ENCODE assay signal across 15 cellular contexts in the genomic region with DNA sequence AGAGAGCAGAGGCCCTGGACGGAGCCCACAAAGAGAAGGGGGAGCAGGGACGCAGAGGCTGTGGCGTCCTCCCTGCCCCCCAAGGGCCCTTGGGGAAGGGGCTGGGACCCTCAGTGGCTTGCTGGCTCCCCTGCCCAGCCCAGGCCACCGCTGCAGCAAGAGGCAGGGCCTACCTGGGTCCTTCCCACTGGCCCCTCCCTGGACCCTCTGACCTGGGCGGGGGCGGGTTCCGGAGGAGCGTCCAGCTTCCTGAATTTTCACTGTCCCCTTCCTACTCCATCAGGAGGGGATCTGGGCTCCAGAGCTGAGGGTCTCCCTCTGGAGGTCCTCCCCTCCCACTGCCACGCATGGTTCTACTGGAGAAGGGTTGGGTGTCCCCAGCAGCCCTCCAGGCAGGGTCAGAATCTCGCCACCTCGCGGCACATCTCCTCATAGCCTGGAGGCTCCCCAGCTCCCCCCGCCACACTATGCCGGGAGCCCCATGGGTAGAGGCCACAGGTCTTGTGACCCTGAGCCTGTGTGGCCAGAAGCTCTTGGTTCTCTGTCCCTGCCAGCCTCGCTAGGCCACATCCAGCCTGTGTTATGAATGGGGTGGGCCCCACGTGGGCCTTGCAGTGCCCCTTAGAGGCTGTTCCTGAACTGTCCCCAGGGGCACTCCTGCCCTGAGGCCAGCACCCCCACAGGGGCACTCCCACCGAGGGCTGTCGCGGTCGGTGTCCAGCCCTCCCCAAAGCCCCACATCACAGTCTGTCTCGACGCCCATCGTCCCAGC. TPM values are rescaled to one million over a fixed set of nuclear protein-coding genes. Genes with fewer than 3 reads are reported as not detected.
DNase-seq lines count a peak whose midpoint lies in the region; ATAC-seq, FAIRE-seq and TF ChIP-seq lines count a peak whose summit lies in the region.
"Had no signal": no experiment of that assay in that cellular context is flagged by ENCODE, and none has a peak within 500 bp of the region (broad histone marks: within the 10 kb centered on the region; RNA-seq: fewer than 3 reads in every experiment).

No MANE protein-coding gene starts in this region.

- POLR2A ChIA-PET in K562 (lab: Yijun Ruan, JAX): interaction anchor here (0.6 to 2.5 kb wide), 4 partner anchors 10 to 18 kb away, joined by 3 to 14 read pairs (median 4); no protein-coding TSS in a partner anchor

- no peaks in the 10 kb centered on the region for H4K20me1 ChIP-seq in K562 (replicated peaks; ENCODE audit: control insufficient read depth, insufficient read depth, low read length)

- H3K4me1 Mint-ChIP-seq in memory B cell (peaks cover 6% of the 10 kb centered on the region), natural killer cell (peaks cover 0 to 8% of the 10 kb centered on the region in 2 donors)

- ATAC-seq in heart left ventricle (peak in 2 of 4 donors; percentile 3 to 5), K562 (peak; percentile 73), memory B cell (ENCODE audit: low read depth) (peak; percentile 12), GM19324 (IDR thresholded peaks at IDR 0.05; ENCODE audit: low FRiP score, unreplicated experiment) (no peak), natural killer cell (no peak)
- ATAC-seq: mucosa of descending colon had no signal

- H3K4me3 ChIP-seq in heart left ventricle (peak overlapping the region; percentile 2 to 91 (median 61)), K562 (peak overlapping the region; percentile 48), transverse colon (no peak overlapping the region)
- H3K4me3 ChIP-seq: mucosa of descending colon had no signal

- intact Hi-C loops in heart left ventricle (cut with DNase I): no loop called here
- intact Hi-C loops in cardiac septum (cut with DNase I): no loop called here
- intact Hi-C loops in K562 (cut with micrococcal nuclease): loop anchor here (5.0 kb wide), 1 partner anchor 73 kb away; a partner anchor contains a TSS
- intact Hi-C loops in transverse colon (cut with DNase I; ENCODE audit: low total_unique reads): no loop called here
- intact Hi-C loops in natural killer cell (cut with micrococcal nuclease): no loop called here

- H3K27ac Mint-ChIP-seq in memory B cell (no peak overlapping the region), natural killer cell (no peak overlapping the region)

- TF ChIP-seq EP300 in K562 (IDR thresholded peaks at IDR 0.05; ENCODE audit: low read length) (no peak), transverse colon (IDR thresholded peaks at IDR 0.05; ENCODE audit: low read depth) (no peak)

- peak; percentile 5 to 38; a peak in 2 of 4 replicates for TF ChIP-seq RAD21 in K562 (CRISPR knock-in tag; conservative IDR thresholded peaks at IDR 0.05 in 1 of 2, IDR thresholded peaks at IDR 0.05 in 1 of 2)

- in situ Hi-C loops in K562 (cut with MboI): no loop called here
- in situ Hi-C loops in transverse colon (cut with MboI; ENCODE audit: low pct_ligation_motif_present in 1 of 4, low pct_unique_long_range_greater_than_20kb in 1 of 4, low sequenced_read_pairs in 3 of 4): no loop called here

- no peak for TF ChIP-seq POLR2A in heart left ventricle (IDR thresholded peaks at IDR 0.05)
- peak; percentile 55 for TF ChIP-seq POLR2A in K562 (conservative IDR thresholded peaks at IDR 0.05)
- TF ChIP-seq POLR2A in transverse colon (IDR thresholded peaks at IDR 0.05): no peak

- H3K79me2 ChIP-seq in K562 (ENCODE audit: control insufficient read depth, insufficient read depth, low read length): peaks cover 12% of the 10 kb centered on the region

- H3K36me3 ChIP-seq in heart left ventricle (peaks cover 0 to 23% (median 8%) of the 10 kb centered on the region in 9 donors), K562 (ENCODE audit: control insufficient read depth, insufficient read depth, low read length) (peaks cover 12% of the 10 kb centered on the region; the same call in 1 of the 3 replicates), transverse colon (no peaks in the 10 kb centered on the region)

- H3K9me3 ChIP-seq in heart left ventricle (no peaks in the 10 kb centered on the region), K562 (replicated peaks; ENCODE audit: control insufficient read depth, insufficient read depth, low read depth, low read length) (no peaks in the 10 kb centered on the region), transverse colon (no peaks in the 10 kb centered on the region)
- H3K9me3 ChIP-seq: mucosa of descending colon had no signal

- H3K9me3 Mint-ChIP-seq in memory B cell (no peaks in the 10 kb centered on the region), natural killer cell (no peaks in the 10 kb centered on the region)

- DNase-seq in heart left ventricle (peak in 1 of 5 donors; percentile 56), cardiac septum (ENCODE audit: low spot score) (no peak), K562 (ENCODE audit: extremely low read depth in 1 of 4, low spot score in 3 of 4) (peak; percentile 60 to 79 (median 72)), memory B cell (ENCODE audit: low spot score in 2 of 2) (no peak), transverse colon (no peak), putamen (ENCODE audit: low spot score) (no peak), natural killer cell (no peak)
- DNase-seq: effector memory CD4-positive, alpha-beta T cell; head of caudate nucleus; MM.1S; mucosa of descending colon; NCI-H2227 treated with DMSO at 0.1 percent for 48 hours; T1000 had no signal

- H3K27me3 ChIP-seq in heart left ventricle: peaks cover 0 to 57% (median 14%) of the 10 kb centered on the region in 9 donors
- H3K27me3 ChIP-seq in K562 (ENCODE audit: control insufficient read depth in 2 of 2, insufficient read depth in 2 of 2, low read length in 2 of 2): no peaks in the 10 kb centered on the region
- peaks cover 97% of the 10 kb centered on the region for H3K27me3 ChIP-seq in transverse colon

- peak overlapping the region; percentile 68 to 88 for H3K9ac ChIP-seq in K562 (ENCODE audit: insufficient read depth in 1 of 2, low read depth in 2 of 2, low read length in 2 of 2)

- peak overlapping the region; percentile 92 for H2AFZ ChIP-seq in K562 (ENCODE audit: low read depth, low read length)

- H3K4me1 ChIP-seq in heart left ventricle (peaks cover 0 to 51% (median 27%) of the 10 kb centered on the region in 12 donors), K562 (replicated peaks in 1 of 2; ENCODE audit: control insufficient read depth in 2 of 2, insufficient read depth in 2 of 2, low read length in 2 of 2) (peaks cover 33 to 86% of the 10 kb centered on the region in 2 experiments), transverse colon (peaks cover 0 to 5% (median 4%) of the 10 kb centered on the region in 4 donors)

- WGBS in heart left ventricle, 4 donors: 57 to 73% (median 63%) methylated on average over 16 to 23 of the region's 23 CpGs
- 27% methylated on average over 19 of the region's 23 CpGs for WGBS in K562 (ENCODE audit: insufficient coverage, low coverage, missing lambda C conversion rate)
- 61% methylated on average over 21 of the region's 23 CpGs; no CpG with 5 or more reads in 1 of the 2 donors for WGBS in transverse colon (ENCODE audit: low coverage in 1 of 2), 2 donors

- FAIRE-seq in K562 (lab: Jason Lieb, UNC): peak; percentile 65

- H3K4me3 Mint-ChIP-seq in memory B cell (no peak overlapping the region), natural killer cell (no peak overlapping the region)

- H3K27ac ChIP-seq in heart left ventricle (peak overlapping the region; percentile 78 to 96 (median 91)), K562 (ENCODE audit: extremely low read depth, low read depth, low read length) (peak overlapping the region; percentile 85), transverse colon (peak overlapping the region; percentile 13 to 51 (median 26))

- TF ChIP-seq CTCF in heart left ventricle (IDR thresholded peaks at IDR 0.05) (peak in 4 of 12 donors; percentile 6 to 30 (median 18)), K562 (IDR thresholded peaks at IDR 0.05 in 2 of 3, conservative IDR thresholded peaks at IDR 0.05 in 1 of 3; ENCODE audit: insufficient read depth in 2 of 3, low read depth in 1 of 3, low read length in 3 of 3) (peak; percentile 60 to 69 (median 69)), transverse colon (IDR thresholded peaks at IDR 0.05) (no peak), natural killer cell (IDR thresholded peaks at IDR 0.05) (no peak)

- BruUV-seq in K562 (replicated peaks; lab: Mats Ljungman, UMichigan): no TSS peak

- H3K9me1 ChIP-seq in K562 (ENCODE audit: control insufficient read depth, insufficient read depth, low read length): no peaks in the 10 kb centered on the region

- CTCF ChIA-PET in K562 (lab: Yijun Ruan, JAX; ENCODE audit: low intra/inter-chr PET ratio): interaction anchor here (0.5 kb wide), 1 partner anchor 512 kb away, joined by 3 read pairs; no protein-coding TSS in a partner anchor

- H3K36me3 Mint-ChIP-seq in memory B cell (peaks cover 3% of the 10 kb centered on the region), natural killer cell (no peaks in the 10 kb centered on the region)

- H3K4me2 ChIP-seq in K562 (ENCODE audit: insufficient read depth, low read length): peak overlapping the region; percentile 82

- peaks cover 45% of the 10 kb centered on the region for H3K27me3 Mint-ChIP-seq in memory B cell
- H3K27me3 Mint-ChIP-seq in natural killer cell (ENCODE audit: low read depth in 2 of 2): peaks cover 22 to 40% of the 10 kb centered on the region in 2 donors

RNA-seq across cellular contexts. Expression of a gene that starts 1.0 kb away (rescaled TPM):
- total RNA-seq in heart left ventricle (10 to 100 TPM; 37.0 to 75.9 (median 50.7) TPM), cardiac septum (67.0 TPM), K562 (2014; rRNA removed) (2.7 and 6.2 TPM in 2 replicates), K562 (2014; rRNA removed; fragmentation: Illumina TruSeq; extraction: Trizol) (0.13 and 0.15 TPM in 2 replicates), K562 (2015; rRNA removed; fragmentation: Illumina TruSeq; extraction: Trizol) (0.76 and 0.94 TPM in 2 replicates), K562 (2021) (19.8 and 20.4 TPM in 2 replicates), transverse colon (10 to 100 TPM in 1 of 4 donors, 1 to 10 TPM in 3; 1.8 to 14.2 (median 6.5) TPM), natural killer cell (not detected)
- polyA plus RNA-seq in heart left ventricle (10 to 100 TPM; 23.5 to 31.1 TPM), K562 (2011; rRNA removed) (0.33 and 0.47 TPM in 2 replicates), K562 (2014; fragmentation: Illumina TruSeq; extraction: Trizol) (0.21 and 0.78 TPM in 2 replicates), K562 (2014; fragmentation: Nextera tagmentation; extraction: Ambion mirVana) (under 1 TPM; 0.20 to 0.23 TPM), K562 (2014; rRNA removed) (4.4 and 6.8 TPM in 2 replicates)
- 0.58 and 1.6 TPM in 2 replicates for total RNA-seq in K562 (2011; cell fraction: chromatin; rRNA removed; ENCODE audit: low replicate concordance)
- 3.5 and 3.8 TPM in 2 replicates for total RNA-seq in K562 (2011; cell fraction: nucleolus; rRNA removed)
- 1.2 and 1.3 TPM in 2 replicates for total RNA-seq in K562 (2011; cell fraction: nucleoplasm; rRNA removed)
- 1.0 and 5.3 TPM in 2 replicates for polyA plus RNA-seq in K562 (2011; cell fraction: cytosol; rRNA removed)
- polyA plus RNA-seq in K562 (2011; cell fraction: nucleus; rRNA removed): 2.6 and 7.3 TPM in 2 replicates
- 6.7 and 6.9 TPM in 2 replicates for polyA plus RNA-seq in K562 (2012)
- polyA minus RNA-seq in K562 (2011; rRNA and poly(A)+ RNA removed): 0.14 TPM in 1 of 2 replicates, not detected in the other
- 3.3 and 7.4 TPM in 2 replicates for polyA minus RNA-seq in K562 (2011; cell fraction: cytosol; rRNA and poly(A)+ RNA removed)
- polyA minus RNA-seq in K562 (2011; cell fraction: nucleus; rRNA and poly(A)+ RNA removed): 1.5 and 2.1 TPM in 2 replicates
- total RNA-seq: Daoy had no signal

RNA-seq across cellular contexts. Expression of a gene that starts 12.6 kb away (rescaled TPM):
- 10 to 100 TPM; 19.2 to 52.1 (median 42.9) TPM for total RNA-seq in heart left ventricle
- 10 to 100 TPM; 23.6 to 32.9 TPM for polyA plus RNA-seq in heart left ventricle
- 66.0 TPM for total RNA-seq in cardiac septum
- 17.4 and 45.7 TPM in 2 replicates for total RNA-seq in K562 (2011; cell fraction: chromatin; rRNA removed; ENCODE audit: low replicate concordance)
- 25.8 and 31.0 TPM in 2 replicates for total RNA-seq in K562 (2011; cell fraction: nucleolus; rRNA removed)
- 17.7 and 19.9 TPM in 2 replicates for total RNA-seq in K562 (2011; cell fraction: nucleoplasm; rRNA removed)
- 5.4 and 7.8 TPM in 2 replicates for total RNA-seq in K562 (2014; rRNA removed)
- 3.0 and 3.6 TPM in 2 replicates for total RNA-seq in K562 (2014; rRNA removed; fragmentation: Illumina TruSeq; extraction: Trizol)
- 6.4 and 6.9 TPM in 2 replicates for total RNA-seq in K562 (2015; rRNA removed; fragmentation: Illumina TruSeq; extraction: Trizol)
- total RNA-seq in K562 (2021): 18.7 and 28.7 TPM in 2 replicates
- polyA plus RNA-seq in K562 (2011; rRNA removed): 8.6 and 14.0 TPM in 2 replicates
- polyA plus RNA-seq in K562 (2011; cell fraction: cytosol; rRNA removed): 14.2 and 18.7 TPM in 2 replicates
- 63.0 and 66.6 TPM in 2 replicates for polyA plus RNA-seq in K562 (2011; cell fraction: nucleus; rRNA removed)
- 15.6 and 29.0 TPM in 2 replicates for polyA plus RNA-seq in K562 (2012)
- 5.0 and 8.5 TPM in 2 replicates for polyA plus RNA-seq in K562 (2014; fragmentation: Illumina TruSeq; extraction: Trizol)
- 1 to 10 TPM; 1.4 to 1.9 TPM for polyA plus RNA-seq in K562 (2014; fragmentation: Nextera tagmentation; extraction: Ambion mirVana)
- polyA plus RNA-seq in K562 (2014; rRNA removed): 8.0 and 10.0 TPM in 2 replicates
- 3.3 and 4.4 TPM in 2 replicates for polyA minus RNA-seq in K562 (2011; rRNA and poly(A)+ RNA removed)
- 4.1 and 11.9 TPM in 2 replicates for polyA minus RNA-seq in K562 (2011; cell fraction: cytosol; rRNA and poly(A)+ RNA removed)
- 11.4 and 20.1 TPM in 2 replicates for polyA minus RNA-seq in K562 (2011; cell fraction: nucleus; rRNA and poly(A)+ RNA removed)
- total RNA-seq in transverse colon: 10 to 100 TPM in 3 of 4 donors, 1 to 10 TPM in 1; 5.6 to 94.3 (median 14.8) TPM
- total RNA-seq in natural killer cell: 10 to 100 TPM; 25.0 to 28.7 (median 28.5) TPM

RNA-seq across cellular contexts. Expression of a gene that starts 14.5 kb away (rescaled TPM):
- total RNA-seq in heart left ventricle (1 to 10 TPM in 1 of 9 donors, under 1 TPM in 8; 0.16 to 1.2 (median 0.56) TPM), cardiac septum (0.86 TPM), K562 (2014; rRNA removed) (0.59 and 0.73 TPM in 2 replicates), K562 (2014; rRNA removed; fragmentation: Illumina TruSeq; extraction: Trizol) (0.10 and 0.22 TPM in 2 replicates), K562 (2015; rRNA removed; fragmentation: Illumina TruSeq; extraction: Trizol) (0.36 and 0.45 TPM in 2 replicates), K562 (2021) (0.67 and 1.1 TPM in 2 replicates), transverse colon (10 to 100 TPM in 1 of 4 donors, 1 to 10 TPM in 1, under 1 TPM in 1, not detected in 1; 0.68 to 34.8 (median 1.4) TPM), natural killer cell (1 to 10 TPM; 4.3 to 5.5 (median 5.3) TPM)
- polyA plus RNA-seq in heart left ventricle (under 1 TPM; 0.35 to 0.42 TPM), K562 (2011; rRNA removed) (0.11 and 0.22 TPM in 2 replicates), K562 (2014; fragmentation: Illumina TruSeq; extraction: Trizol) (0.11 and 0.16 TPM in 2 replicates), K562 (2014; fragmentation: Nextera tagmentation; extraction: Ambion mirVana) (not detected), K562 (2014; rRNA removed) (0.94 and 1.6 TPM in 2 replicates)
- total RNA-seq in K562 (2011; cell fraction: chromatin; rRNA removed; ENCODE audit: low replicate concordance): 5.2 and 13.5 TPM in 2 replicates
- 6.7 and 7.0 TPM in 2 replicates for total RNA-seq in K562 (2011; cell fraction: nucleolus; rRNA removed)
- total RNA-seq in K562 (2011; cell fraction: nucleoplasm; rRNA removed): 4.0 and 4.6 TPM in 2 replicates
- polyA plus RNA-seq in K562 (2011; cell fraction: cytosol; rRNA removed): 0.10 and 0.36 TPM in 2 replicates
- polyA plus RNA-seq in K562 (2011; cell fraction: nucleus; rRNA removed): 1.6 and 3.1 TPM in 2 replicates
- 0.43 and 0.46 TPM in 2 replicates for polyA plus RNA-seq in K562 (2012)
- 0.35 and 0.42 TPM in 2 replicates for polyA minus RNA-seq in K562 (2011; rRNA and poly(A)+ RNA removed)
- polyA minus RNA-seq in K562 (2011; cell fraction: cytosol; rRNA and poly(A)+ RNA removed): 0.27 TPM in 1 of 2 replicates, not detected in the other
- polyA minus RNA-seq in K562 (2011; cell fraction: nucleus; rRNA and poly(A)+ RNA removed): 1.8 TPM in 2 replicates

RNA-seq across cellular contexts. Expression of a gene that starts 28.9 kb away (rescaled TPM):
- 10 to 100 TPM in 2 of 9 donors, 1 to 10 TPM in 7; 3.2 to 25.6 (median 5.3) TPM for total RNA-seq in heart left ventricle
- polyA plus RNA-seq in heart left ventricle: 1 to 10 TPM; 3.7 to 6.5 TPM
- 3.1 TPM for total RNA-seq in cardiac septum
- total RNA-seq in K562 (2011; cell fraction: chromatin; rRNA removed; ENCODE audit: low replicate concordance): 7.1 and 15.6 TPM in 2 replicates
- 13.2 and 13.3 TPM in 2 replicates for total RNA-seq in K562 (2011; cell fraction: nucleolus; rRNA removed)
- 7.2 and 10.5 TPM in 2 replicates for total RNA-seq in K562 (2011; cell fraction: nucleoplasm; rRNA removed)
- total RNA-seq in K562 (2014; rRNA removed): 23.7 and 26.9 TPM in 2 replicates
- total RNA-seq in K562 (2014; rRNA removed; fragmentation: Illumina TruSeq; extraction: Trizol): 3.2 and 3.3 TPM in 2 replicates
- 14.3 and 14.6 TPM in 2 replicates for total RNA-seq in K562 (2015; rRNA removed; fragmentation: Illumina TruSeq; extraction: Trizol)
- 20.7 and 21.0 TPM in 2 replicates for total RNA-seq in K562 (2021)
- 14.7 and 23.9 TPM in 2 replicates for polyA plus RNA-seq in K562 (2011; rRNA removed)
- polyA plus RNA-seq in K562 (2011; cell fraction: cytosol; rRNA removed): 31.1 and 65.3 TPM in 2 replicates
- polyA plus RNA-seq in K562 (2011; cell fraction: nucleus; rRNA removed): 19.9 and 25.8 TPM in 2 replicates
- 17.9 and 19.3 TPM in 2 replicates for polyA plus RNA-seq in K562 (2012)
- 5.2 and 11.0 TPM in 2 replicates for polyA plus RNA-seq in K562 (2014; fragmentation: Illumina TruSeq; extraction: Trizol)
- under 1 TPM; 0.41 to 0.98 TPM for polyA plus RNA-seq in K562 (2014; fragmentation: Nextera tagmentation; extraction: Ambion mirVana)
- polyA plus RNA-seq in K562 (2014; rRNA removed): 21.9 and 23.4 TPM in 2 replicates
- polyA minus RNA-seq in K562 (2011; rRNA and poly(A)+ RNA removed): 4.7 and 4.8 TPM in 2 replicates
- 9.5 and 22.4 TPM in 2 replicates for polyA minus RNA-seq in K562 (2011; cell fraction: cytosol; rRNA and poly(A)+ RNA removed)
- 5.7 and 8.8 TPM in 2 replicates for polyA minus RNA-seq in K562 (2011; cell fraction: nucleus; rRNA and poly(A)+ RNA removed)
- 10 to 100 TPM in 2 of 4 donors, 1 to 10 TPM in 1, not detected in 1; 5.5 to 37.4 (median 10.8) TPM for total RNA-seq in transverse colon
- total RNA-seq in natural killer cell: 10 to 100 TPM; 61.9 to 76.4 (median 68.2) TPM

RNA-seq across cellular contexts. Expression of a gene that starts 29.4 kb away (rescaled TPM):
- 1 to 10 TPM in 3 of 9 donors, under 1 TPM in 6; 0.18 to 1.9 (median 0.67) TPM for total RNA-seq in heart left ventricle
- under 1 TPM; 0.21 to 0.27 TPM for polyA plus RNA-seq in heart left ventricle
- 0.48 TPM for total RNA-seq in cardiac septum
- total RNA-seq in K562 (2011; cell fraction: chromatin; rRNA removed; ENCODE audit: low replicate concordance): 0.40 and 0.86 TPM in 2 replicates
- 0.67 and 0.79 TPM in 2 replicates for total RNA-seq in K562 (2011; cell fraction: nucleolus; rRNA removed)
- total RNA-seq in K562 (2011; cell fraction: nucleoplasm; rRNA removed): 0.23 and 0.66 TPM in 2 replicates
- 0.09 and 0.37 TPM in 2 replicates for total RNA-seq in K562 (2014; rRNA removed)
- 0.07 TPM in 1 of 2 replicates, not detected in the other for total RNA-seq in K562 (2014; rRNA removed; fragmentation: Illumina TruSeq; extraction: Trizol)
- total RNA-seq in K562 (2015; rRNA removed; fragmentation: Illumina TruSeq; extraction: Trizol): 0.14 and 0.15 TPM in 2 replicates
- 0.22 and 0.33 TPM in 2 replicates for total RNA-seq in K562 (2021)
- polyA plus RNA-seq in K562 (2011; rRNA removed): 0.17 and 0.64 TPM in 2 replicates
- 0.55 and 0.76 TPM in 2 replicates for polyA plus RNA-seq in K562 (2011; cell fraction: cytosol; rRNA removed)
- polyA plus RNA-seq in K562 (2011; cell fraction: nucleus; rRNA removed): 0.67 and 0.70 TPM in 2 replicates
- polyA plus RNA-seq in K562 (2012): 0.46 and 1.1 TPM in 2 replicates
- 0.06 and 0.11 TPM in 2 replicates for polyA plus RNA-seq in K562 (2014; fragmentation: Illumina TruSeq; extraction: Trizol)
- not detected for polyA plus RNA-seq in K562 (2014; fragmentation: Nextera tagmentation; extraction: Ambion mirVana)
- 0.04 and 0.11 TPM in 2 replicates for polyA plus RNA-seq in K562 (2014; rRNA removed)
- 0.39 and 0.48 TPM in 2 replicates for polyA minus RNA-seq in K562 (2011; rRNA and poly(A)+ RNA removed)
- 0.48 and 0.55 TPM in 2 replicates for polyA minus RNA-seq in K562 (2011; cell fraction: cytosol; rRNA and poly(A)+ RNA removed)
- polyA minus RNA-seq in K562 (2011; cell fraction: nucleus; rRNA and poly(A)+ RNA removed): 0.13 and 0.33 TPM in 2 replicates
- total RNA-seq in transverse colon: under 1 TPM in 2 of 4 donors, not detected in 2; 0.14 to 0.32 TPM
- total RNA-seq in natural killer cell: 1 to 10 TPM; 1.2 to 2.2 (median 1.4) TPM

Comparison
In these comparisons a context has a peak if more than half of its experiments do, and no peak if none do; other contexts are left out.
1. ATAC-seq: peak in K562 (single experiment) and memory B cell (single experiment); none in GM19324 (single experiment) and natural killer cell (0 of 3).
2. DNase-seq: peak in K562 (4 of 4); none in cardiac septum (single experiment), memory B cell (0 of 2), transverse colon (single experiment), putamen (single experiment) and natural killer cell (single experiment).
3. H3K27ac ChIP-seq: peak in every context shown above with its lines; median percentile 91 in heart left ventricle; 85 in K562; 26 in transverse colon.
4. H3K4me3 ChIP-seq: peak in heart left ventricle (12 of 12) and K562 (single experiment); none in transverse colon (0 of 4).
5. CTCF ChIP-seq: peak in K562 (3 of 3); none in transverse colon (0 of 5) and natural killer cell (single experiment).